8 cellular contexts compared by ENCODE assay signal in genomic region chr1:3312894-3313578, GRCh38.
DNase-seq lines count a peak whose midpoint lies in the region; ATAC-seq and TF ChIP-seq lines count a peak whose summit lies in the region.

No MANE protein-coding gene starts in this region.

- H3K9me3 ChIP-seq in left lung, result peaks cover 0 to 2% of the 10 kb centered on the region in 2 donors

- no peaks in the 10 kb centered on the region for H3K9me3 Mint-ChIP-seq in chondrocyte (ENCODE audit: low read depth)

- no peaks in the 10 kb centered on the region for H3K36me3 ChIP-seq in left lung

- peaks cover 20 to 30% of the 10 kb centered on the region in 2 donors for H3K4me1 ChIP-seq in left lung

- intact Hi-C loops in left lung (cut with DNase I), result no loop called here

- peak overlapping the region; percentile 79 to 89 for H3K27ac ChIP-seq in left lung

- H3K36me3 Mint-ChIP-seq in chondrocyte (ENCODE audit: low read depth), result peaks cover 1% of the 10 kb centered on the region

- DNase-seq in GM04503 (ENCODE audit: low read depth), result peak; percentile 96
- peak; percentile 91 for DNase-seq in T1000 (lab: John Stamatoyannopoulos, UW)
- DNase-seq in chondrocyte (ENCODE audit: low spot score), result peak; percentile 99
- peak; percentile 93 to 95 for DNase-seq in left lung
- DNase-seq in stimulated activated CD4-positive, alpha-beta T cell treated with anti-CD3 and anti-CD28 coated beads, Interleukin-2, amount 100 ng/mL, for 4 hours (ENCODE audit: low read depth), result peak; percentile 47
- DNase-seq in NCI-H510A (lab: John Stamatoyannopoulos, UW), result no peak

- H3K27me3 Mint-ChIP-seq in chondrocyte (ENCODE audit: low read depth), result no peaks in the 10 kb centered on the region

- no peak overlapping the region for H3K4me3 ChIP-seq in left lung

- no peak for TF ChIP-seq CTCF in chondrocyte (IDR thresholded peaks at IDR 0.05)
- TF ChIP-seq CTCF in left lung (IDR thresholded peaks at IDR 0.05), result no peak

- H3K4me3 Mint-ChIP-seq in chondrocyte (ENCODE audit: unreplicated experiment), result peak overlapping the region; percentile 51

- H3K27me3 ChIP-seq in left lung, result peaks cover 0 to 62% of the 10 kb centered on the region in 2 donors

- peak; percentile 94 for ATAC-seq in left lung
- no peak for ATAC-seq in GM18861 (IDR thresholded peaks at IDR 0.05; ENCODE audit: unreplicated experiment)
- no peak for ATAC-seq in GM19328 (IDR thresholded peaks at IDR 0.05; ENCODE audit: unreplicated experiment)

- peak overlapping the region; percentile 100 for H3K27ac Mint-ChIP-seq in chondrocyte (ENCODE audit: unreplicated experiment)

- peaks cover 63% of the 10 kb centered on the region for H3K4me1 Mint-ChIP-seq in chondrocyte (ENCODE audit: low read depth)
